2 cellular contexts compared by ENCODE assay signal in genomic region chr1:62841587-62842169, GRCh38.
TF ChIP-seq lines count a peak whose summit lies in the region.

No MANE protein-coding gene starts in this region.

TF ChIP-seq in IMR-90, 13 proteins besides CTCF, POLR2A, EP300 and RAD21 (continued from another document):
- TF ChIP-seq SMC3 (IDR thresholded peaks at IDR 0.05; ENCODE audit: low read depth, low read length) = peak; percentile 46

TF ChIP-seq in HepG2, 621 proteins besides CTCF, POLR2A, EP300 and RAD21:
- peak; percentile 78 for TF ChIP-seq STAG1 (CRISPR knock-in tag; IDR thresholded peaks at IDR 0.05)
- no peak for TF ChIP-seq SYNCRIP (IDR thresholded peaks at IDR 0.05; ENCODE audit: insufficient read depth, low read depth, low read length)
- TF ChIP-seq MIXL1 (CRISPR knock-in tag; IDR thresholded peaks at IDR 0.05) = 0 out of 2 replicates have a peak, but pooled peaks have one; percentile 15
- TF ChIP-seq PAX8 (CRISPR knock-in tag; IDR thresholded peaks at IDR 0.05; ENCODE audit: borderline replicate concordance) = no peak
- peak; percentile 59 for TF ChIP-seq SMC3 (IDR thresholded peaks at IDR 0.05; ENCODE audit: low read length)
- TF ChIP-seq ISL2 (CRISPR knock-in tag; IDR thresholded peaks at IDR 0.05) = no peak
- 0 out of 2 replicates have a peak, but pooled peaks have one; percentile 44 for TF ChIP-seq ARID3A (IDR thresholded peaks at IDR 0.05; ENCODE audit: low read depth, low read length)
- no peak for TF ChIP-seq CENPT (CRISPR knock-in tag; IDR thresholded peaks at IDR 0.05; ENCODE audit: low read depth)
